Comparison of ENCODE assay signal across 11 cellular contexts in the genomic region with DNA sequence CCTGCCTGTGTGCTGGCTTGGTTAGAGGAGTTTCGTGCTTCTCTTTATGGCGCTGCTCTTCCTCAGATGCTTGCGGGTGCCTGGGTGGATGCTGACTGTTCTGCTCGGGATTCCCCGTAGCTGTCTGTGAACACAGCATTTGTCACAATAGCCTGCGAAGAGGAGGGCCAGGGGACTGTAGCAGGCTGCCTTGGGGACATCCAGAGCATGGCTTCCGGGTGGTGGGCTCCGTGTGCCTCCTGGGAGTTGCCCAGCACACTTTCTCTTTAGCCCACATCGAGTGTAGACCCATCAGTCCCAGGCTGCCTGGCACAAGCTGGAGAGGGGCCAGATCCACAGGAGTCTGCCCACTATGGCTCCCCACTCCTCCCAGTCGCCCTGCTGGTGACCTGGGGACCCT. TPM values are rescaled to one million over a fixed set of nuclear protein-coding genes. Genes with fewer than 3 reads are reported as not detected.
DNase-seq lines count a peak whose midpoint lies in the region; ATAC-seq, FAIRE-seq and TF ChIP-seq lines count a peak whose summit lies in the region.
"Had no signal": no experiment of that assay in that cellular context is flagged by ENCODE, and none has a peak within 500 bp of the region (broad histone marks: within the 10 kb centered on the region; RNA-seq: fewer than 3 reads in every experiment).

No MANE protein-coding gene starts in this region.

- ATAC-seq in HG02852 (IDR thresholded peaks at IDR 0.05; ENCODE audit: unreplicated experiment) (peak; percentile 77), GM19395 (IDR thresholded peaks at IDR 0.05; ENCODE audit: unreplicated experiment) (no peak)
- ATAC-seq: stimulated activated naive CD8-positive, alpha-beta T cell treated with anti-CD3 and anti-CD28 coated beads, Interleukin-15, amount 100 ng/mL, for 72 hours had no signal

- H3K4me3 ChIP-seq in DOHH2 (ENCODE audit: low read length), result peak overlapping the region; percentile 45
- H3K4me3 ChIP-seq in HL-60 (replicated peaks; ENCODE audit: insufficient read depth, low read length), result no peak overlapping the region
- no peak overlapping the region for H3K4me3 ChIP-seq in coronary artery
- no peak overlapping the region for H3K4me3 ChIP-seq in MG63

- H3K27me3 ChIP-seq in DOHH2 (ENCODE audit: control insufficient read depth, low read length), result no peaks in the 10 kb centered on the region
- H3K27me3 ChIP-seq in HL-60 (ENCODE audit: insufficient read depth, poor library complexity, severe bottlenecking), result no peaks in the 10 kb centered on the region
- no peaks in the 10 kb centered on the region for H3K27me3 ChIP-seq in MG63

- no peak for TF ChIP-seq CTCF in DOHH2 (IDR thresholded peaks at IDR 0.05; ENCODE audit: low read depth, low read length, poor library complexity, severe bottlenecking)
- no peak for TF ChIP-seq CTCF in HL-60 (IDR thresholded peaks at IDR 0.05; ENCODE audit: insufficient read depth, low read length)
- no peak for TF ChIP-seq CTCF in coronary artery (IDR thresholded peaks at IDR 0.05)

- peak; percentile 54 for FAIRE-seq in GM19239 (lab: Jason Lieb, UNC)

- DNase-seq in GM19239 (ENCODE audit: insufficient read length, low spot score), result no peak
- no peak for DNase-seq in HL-60 (ENCODE audit: low read depth in 1 of 2, low spot score in 1 of 2)
- no peak for DNase-seq in coronary artery (ENCODE audit: low spot score)
- DNase-seq in MG63, result no peak
- DNase-seq in activated CD4-positive, alpha-beta T cell treated with anti-CD3 and anti-CD28 coated beads, Interleukin-2, amount 50 U/mL, for 4 hours, result no peak
- DNase-seq: natural killer cell; NCI-H1105; stimulated activated naive CD8-positive, alpha-beta T cell treated with anti-CD3 and anti-CD28 coated beads, Interleukin-15, amount 100 ng/mL, for 72 hours had no signal

- H3K9me3 ChIP-seq in DOHH2 (ENCODE audit: control insufficient read depth, insufficient read depth, low read length), result no peaks in the 10 kb centered on the region
- no peaks in the 10 kb centered on the region for H3K9me3 ChIP-seq in MG63

- H3K27ac ChIP-seq in DOHH2 (ENCODE audit: low read depth, low read length) (peak overlapping the region; percentile 61), HL-60 (replicated peaks) (peak overlapping the region; percentile 86), coronary artery (no peak overlapping the region)

- H3F3A ChIP-seq in DOHH2 (ENCODE audit: control insufficient read depth, insufficient read depth), result peaks cover 12% of the 10 kb centered on the region

- no peaks in the 10 kb centered on the region for H3K9me2 ChIP-seq in DOHH2 (replicated peaks; ENCODE audit: control insufficient read depth, low read length)

- H3K36me3 ChIP-seq in DOHH2 (ENCODE audit: control insufficient read depth, low read length) (peaks cover 85% of the 10 kb centered on the region), MG63 (peaks cover 71% of the 10 kb centered on the region)

- peak overlapping the region; percentile 59 for H3K4me2 ChIP-seq in DOHH2 (ENCODE audit: low read length)

- H4K20me1 ChIP-seq in DOHH2 (ENCODE audit: control insufficient read depth, insufficient read depth, low read depth, low read length), result peaks cover 3% of the 10 kb centered on the region; the same call in 1 of the 2 replicates

- peaks cover 81% of the 10 kb centered on the region for H3K4me1 ChIP-seq in DOHH2 (ENCODE audit: control insufficient read depth, low read length)

- peaks cover 98% of the 10 kb centered on the region for H3K79me2 ChIP-seq in DOHH2 (ENCODE audit: control insufficient read depth, low read length)

RNA-seq across cellular contexts. Expression of a gene that starts 22.4 kb away (rescaled TPM):
- total RNA-seq in MG63 (2014; rRNA removed; shearing (Covaris generic); ENCODE audit: low replicate concordance), result 4.4 and 10.4 TPM in 2 replicates

Comparison
In these comparisons a context has a peak if more than half of its experiments do, and no peak if none do; other contexts are left out.
1. H3K27ac ChIP-seq: peak in DOHH2 (single experiment) and HL-60 (single experiment); none in coronary artery (0 of 2).